Comparison of ENCODE assay signal across 23 cellular contexts in the genomic region with DNA sequence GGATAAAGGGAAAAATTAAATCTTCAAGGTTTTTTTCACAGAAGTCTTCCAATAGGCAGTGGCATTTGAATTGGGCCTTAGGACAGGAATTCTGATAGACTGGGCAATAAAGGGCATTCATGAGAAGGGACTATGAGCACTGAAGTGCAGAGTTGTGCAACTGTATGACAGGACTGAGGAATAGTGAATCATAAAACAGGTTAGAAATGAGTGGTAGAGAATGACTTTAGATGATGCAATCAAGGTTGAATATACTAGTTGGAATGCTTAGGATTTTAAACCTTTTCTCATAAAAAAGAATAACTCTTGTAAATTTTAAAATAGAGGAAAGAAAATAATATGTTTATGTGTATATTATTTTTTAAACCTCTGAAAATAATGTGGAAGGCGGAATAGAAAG.
DNase-seq lines count a peak whose midpoint lies in the region; ATAC-seq, FAIRE-seq and TF ChIP-seq lines count a peak whose summit lies in the region.
"Had no signal": no experiment of that assay in that cellular context is flagged by ENCODE, and none has a peak within 500 bp of the region (broad histone marks: within the 10 kb centered on the region; RNA-seq: fewer than 3 reads in every experiment).

No MANE protein-coding gene starts in this region.

- H3K27me3 ChIP-seq in bronchial epithelial cell (ENCODE audit: control insufficient read depth, insufficient read depth, low read length) (no peaks in the 10 kb centered on the region), lower lobe of right lung (ENCODE audit: low read depth) (no peaks in the 10 kb centered on the region)
- H3K27me3 ChIP-seq: BLaER1, heart right ventricle, upper lobe of left lung had no signal

- DNase-seq in ACHN: peak; percentile 29
- DNase-seq in NCI-H226: peak; percentile 80
- DNase-seq in bronchial epithelial cell (ENCODE audit: low read depth): peak; percentile 88
- DNase-seq in kidney glomerular epithelial cell (lab: John Stamatoyannopoulos, UW): peak; percentile 25
- no peak for DNase-seq in lower lobe of right lung
- no peak for DNase-seq in activated naive CD4-positive, alpha-beta T cell treated with anti-CD3 and anti-CD28 coated beads, Interleukin-2, amount 10 ng/mL, durations not matched to agents 7 days and 5 days
- no peak for DNase-seq in HK-2 (ENCODE audit: unreplicated experiment)
- DNase-seq in cardiac septum (ENCODE audit: low spot score): no peak
- DNase-seq: activated CD8-positive, alpha-beta T cell treated with anti-CD3 and anti-CD28 coated beads for 36 hours; activated T-cell treated with anti-CD3 and anti-CD28 coated beads, Interleukin-2, amount 50 U/mL, for 1 hour; effector CD8-positive, alpha-beta T cell; heart right ventricle; immature natural killer cell; Kasumi-1; NCI-H1105; NCI-H2081; NCI-H510A; NK-92 treated with Interleukin-12 subunit alpha and Interleukin-12 subunit beta, amount 100 ng/mL, for 24 hours; occipital lobe; T-helper 9 cell; upper lobe of left lung had no signal

- CTCF ChIA-PET in activated naive CD4-positive, alpha-beta T cell treated with anti-CD3 and anti-CD28 coated beads, Interleukin-2, amount 10 ng/mL, durations not matched to agents 7 days and 5 days (lab: Charles Lee): no interaction called here

- no peak for ATAC-seq in lower lobe of right lung
- ATAC-seq: activated CD8-positive, alpha-beta T cell treated with anti-CD3 and anti-CD28 coated beads for 36 hours; heart right ventricle had no signal

- no peak overlapping the region for H3K27ac ChIP-seq in lower lobe of right lung
- H3K27ac ChIP-seq: BLaER1, heart right ventricle, upper lobe of left lung had no signal

- in situ Hi-C loops in ACHN (cut with HindIII; ENCODE audit: low pct_ligation_motif_present, low pct_unique_long_range_greater_than_20kb, low sequenced_read_pairs): no loop called here

- no peaks in the 10 kb centered on the region for H3K36me3 Mint-ChIP-seq in activated naive CD4-positive, alpha-beta T cell treated with anti-CD3 and anti-CD28 coated beads, Interleukin-2, amount 10 ng/mL, durations not matched to agents 7 days and 5 days

- no peak for TF ChIP-seq CTCF in bronchial epithelial cell (IDR thresholded peaks at IDR 0.05; ENCODE audit: insufficient read depth, low read length, severe bottlenecking)
- no peak for TF ChIP-seq CTCF in lower lobe of right lung (IDR thresholded peaks at IDR 0.05)

- no peaks in the 10 kb centered on the region for H3K27me3 Mint-ChIP-seq in activated naive CD4-positive, alpha-beta T cell treated with anti-CD3 and anti-CD28 coated beads, Interleukin-2, amount 10 ng/mL, durations not matched to agents 7 days and 5 days
- H3K27me3 Mint-ChIP-seq: activated CD8-positive, alpha-beta T cell treated with anti-CD3 and anti-CD28 coated beads for 36 hours had no signal

- H3K27ac Mint-ChIP-seq in activated naive CD4-positive, alpha-beta T cell treated with anti-CD3 and anti-CD28 coated beads, Interleukin-2, amount 10 ng/mL, durations not matched to agents 7 days and 5 days: no peak overlapping the region
- H3K27ac Mint-ChIP-seq: activated CD8-positive, alpha-beta T cell treated with anti-CD3 and anti-CD28 coated beads for 36 hours; immature natural killer cell had no signal

- H3K4me1 ChIP-seq in lower lobe of right lung: no peaks in the 10 kb centered on the region
- H3K4me1 ChIP-seq: BLaER1, heart right ventricle, upper lobe of left lung had no signal

- FAIRE-seq in bronchial epithelial cell (lab: Jason Lieb, UNC): no peak

- H3K4me3 ChIP-seq in bronchial epithelial cell (ENCODE audit: low read depth, low read length): no peak overlapping the region
- H3K4me3 ChIP-seq in lower lobe of right lung: no peak overlapping the region
- H3K4me3 ChIP-seq: BLaER1, heart right ventricle, lung, upper lobe of left lung had no signal

- H3K9me3 Mint-ChIP-seq in activated naive CD4-positive, alpha-beta T cell treated with anti-CD3 and anti-CD28 coated beads, Interleukin-2, amount 10 ng/mL, durations not matched to agents 7 days and 5 days: peaks cover 5% of the 10 kb centered on the region

- H3K36me3 ChIP-seq in bronchial epithelial cell (ENCODE audit: control insufficient read depth, insufficient read depth, low read length) (no peaks in the 10 kb centered on the region), lower lobe of right lung (no peaks in the 10 kb centered on the region)
- H3K36me3 ChIP-seq: BLaER1, heart right ventricle, upper lobe of left lung had no signal

- no peaks in the 10 kb centered on the region for H3K9me3 ChIP-seq in lower lobe of right lung
- H3K9me3 ChIP-seq: BLaER1, upper lobe of left lung had no signal

- intact Hi-C loops in lower lobe of right lung (cut with DNase I): no loop called here
- intact Hi-C loops in cardiac septum (cut with DNase I): no loop called here

- no peaks in the 10 kb centered on the region for H3K4me1 Mint-ChIP-seq in activated naive CD4-positive, alpha-beta T cell treated with anti-CD3 and anti-CD28 coated beads, Interleukin-2, amount 10 ng/mL, durations not matched to agents 7 days and 5 days
- H3K4me1 Mint-ChIP-seq: immature natural killer cell had no signal

- no peak overlapping the region for H3K4me3 Mint-ChIP-seq in activated naive CD4-positive, alpha-beta T cell treated with anti-CD3 and anti-CD28 coated beads, Interleukin-2, amount 10 ng/mL, durations not matched to agents 7 days and 5 days
- H3K4me3 Mint-ChIP-seq: activated CD8-positive, alpha-beta T cell treated with anti-CD3 and anti-CD28 coated beads for 36 hours; immature natural killer cell had no signal

Comparison
In these comparisons a context has a peak if more than half of its experiments do, and no peak if none do; other contexts are left out.
1. DNase-seq: peak in ACHN (single experiment), NCI-H226 (single experiment), bronchial epithelial cell (single experiment) and kidney glomerular epithelial cell (single experiment); none in lower lobe of right lung (single experiment), activated naive CD4-positive, alpha-beta T cell treated with anti-CD3 and anti-CD28 coated beads, Interleukin-2, amount 10 ng/mL, durations not matched to agents 7 days and 5 days (single experiment), HK-2 (single experiment) and cardiac septum (single experiment).